ENCODE assay signal across 29 cellular contexts in the genomic region with DNA sequence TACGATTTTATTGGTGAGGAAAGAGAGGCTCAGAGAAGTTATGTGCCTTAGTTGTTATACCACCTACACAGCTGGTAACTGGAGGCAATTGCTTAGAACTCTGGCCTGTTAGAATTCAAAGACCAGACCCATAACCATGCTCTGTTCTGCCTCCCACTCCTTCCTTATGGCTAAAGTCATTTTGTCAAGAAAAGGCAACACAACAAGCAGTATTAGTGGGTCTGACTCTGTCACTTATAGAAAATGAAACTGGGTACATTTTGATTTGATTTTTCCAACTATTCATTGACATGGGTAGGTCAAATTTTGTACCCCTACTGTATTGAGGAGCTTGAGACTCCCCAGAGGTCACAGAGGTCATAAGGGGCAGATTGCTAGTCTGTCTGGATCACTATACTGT. TPM values are rescaled to one million over a fixed set of nuclear protein-coding genes. Genes with fewer than 3 reads are reported as not detected.
A peak's percentile ranks its signal among the peaks of the same experiment; 100 is the strongest.
DNase-seq lines count a peak whose midpoint lies in the region; ATAC-seq and TF ChIP-seq lines count a peak whose summit lies in the region.
"Had no signal": no experiment of that assay in that cellular context is flagged by ENCODE, and none has a peak within 500 bp of the region (broad histone marks: within the 10 kb centered on the region; RNA-seq: fewer than 3 reads in every experiment).

No MANE protein-coding gene starts in this region.

- peak overlapping the region; percentile 84 for H2AFZ ChIP-seq in OCI-LY7 (ENCODE audit: low read length)

- no peak for TF ChIP-seq POLR2A in uterus (IDR thresholded peaks at IDR 0.05)

- H4K20me1 ChIP-seq in OCI-LY7 (ENCODE audit: insufficient read depth, low read length), result no peaks in the 10 kb centered on the region

- peaks cover 26% of the 10 kb centered on the region for H3K4me1 Mint-ChIP-seq in activated T-cell treated with anti-CD3 and anti-CD28 coated beads, Interleukin-2, amount 50 U/mL, for 24 hours (ENCODE audit: low read depth)

- H3K9me3 Mint-ChIP-seq in activated T-cell treated with anti-CD3 and anti-CD28 coated beads, Interleukin-2, amount 50 U/mL, for 24 hours, result no peaks in the 10 kb centered on the region
- H3K9me3 Mint-ChIP-seq: dendritic cell treated with granulocyte-macrophage colony-stimulating factor and Interleukin-4, amounts not matched to agents 40 ng/mL and 50 ng/mL, for 4 days; IgD-negative memory B cell; T-cell had no signal

- H3K27ac ChIP-seq in OCI-LY7 (ENCODE audit: low read depth, low read length, poor library complexity, severe bottlenecking), result no peak overlapping the region
- H3K27ac ChIP-seq in uterus, result no peak overlapping the region
- no peak overlapping the region for H3K27ac ChIP-seq in A673 (ENCODE audit: low read depth, low read length, poor library complexity, severe bottlenecking)
- H3K27ac ChIP-seq: left lung, ovary, RWPE1, testis, vagina, WERI-Rb-1 had no signal

- no peak for DNase-seq in activated T-cell treated with anti-CD3 and anti-CD28 coated beads, Interleukin-2, amount 50 U/mL, for 24 hours
- DNase-seq in activated T-cell treated with anti-CD3 and anti-CD28 coated beads for 4 hours (no peak), OCI-LY7 (ENCODE audit: low spot score) (no peak), uterus (no peak), A673 (ENCODE audit: low spot score) (no peak), kidney tubule cell (ENCODE audit: low spot score) (no peak)
- DNase-seq in stimulated activated naive CD8-positive, alpha-beta T cell treated with anti-CD3 and anti-CD28 coated beads, Interleukin-15, Interleukin-2, amounts not matched to agents 100 U/mL and 50 U/mL, for 24 hours, result no peak
- DNase-seq: activated CD4-positive, alpha-beta T cell treated with anti-CD3 and anti-CD28 coated beads, Interleukin-2, amount 50 U/mL, for 4 hours; activated naive CD4-positive, alpha-beta T cell; BE2C; glutamatergic neuron; H7; left lung; mesenchymal stem cell; NCI-H1092 treated with DMSO at 0.1 percent for 48 hours; NCI-H187 treated with DMSO at 0.1 percent for 48 hours; NCI-H2171; NCI-H510A; ovary; stimulated activated naive CD4-positive, alpha-beta T cell; testis; WERI-Rb-1 had no signal

- H3K9me2 ChIP-seq in OCI-LY7 (ENCODE audit: insufficient read depth, low read length), result no peaks in the 10 kb centered on the region

- no peaks in the 10 kb centered on the region; the same call in 1 of the 2 replicates for H3K36me3 ChIP-seq in OCI-LY7 (ENCODE audit: insufficient read depth, low read length)
- H3K36me3 ChIP-seq in uterus, result no peaks in the 10 kb centered on the region
- no peaks in the 10 kb centered on the region for H3K36me3 ChIP-seq in A673 (ENCODE audit: insufficient read depth, low read length, poor library complexity, severe bottlenecking)
- H3K36me3 ChIP-seq: BE2C, left lung, ovary, vagina, WERI-Rb-1 had no signal

- H3K4me1 ChIP-seq in OCI-LY7 (ENCODE audit: insufficient read depth, low read length, poor library complexity, severe bottlenecking) (peaks cover 26% of the 10 kb centered on the region), uterus (no peaks in the 10 kb centered on the region), A673 (ENCODE audit: insufficient read depth, low read length, poor library complexity, severe bottlenecking) (peaks cover 17% of the 10 kb centered on the region)
- H3K4me1 ChIP-seq: BE2C, left lung, testis, vagina had no signal

- BruUV-seq in OCI-LY7 (replicated peaks; lab: Mats Ljungman, UMichigan) (no TSS peak), A673 (replicated peaks; lab: Mats Ljungman, UMichigan) (no TSS peak)

- H3K4me2 ChIP-seq in OCI-LY7 (ENCODE audit: low read length), result no peak overlapping the region

- POLR2A ChIA-PET in OCI-LY7 (lab: Charles Lee), result no interaction called here
- POLR2A ChIA-PET in A673 (lab: Charles Lee; ENCODE audit: low non-redundant PET), result no interaction called here

- CTCF ChIA-PET in OCI-LY7 (lab: Charles Lee; ENCODE audit: unreplicated experiment), result no interaction called here
- CTCF ChIA-PET in A673 (lab: Charles Lee), result no interaction called here

- TF ChIP-seq CTCF in OCI-LY7 (conservative IDR thresholded peaks at IDR 0.05; ENCODE audit: low read length) (no peak), uterus (IDR thresholded peaks at IDR 0.05) (no peak), A673 (conservative IDR thresholded peaks at IDR 0.05; ENCODE audit: low read depth, low read length) (no peak)

- no peaks in the 10 kb centered on the region for H3K27me3 ChIP-seq in uterus
- no peaks in the 10 kb centered on the region for H3K27me3 ChIP-seq in A673 (replicated peaks; ENCODE audit: insufficient read depth, low read depth, low read length, poor library complexity)
- H3K27me3 ChIP-seq: left lung, ovary, testis, vagina had no signal

- H3K9me3 ChIP-seq in OCI-LY7 (ENCODE audit: low read length) (peaks cover 4% of the 10 kb centered on the region; the same call in 1 of the 2 replicates), uterus (no peaks in the 10 kb centered on the region), A673 (ENCODE audit: low read depth, low read length, poor library complexity, severe bottlenecking) (no peaks in the 10 kb centered on the region)
- H3K9me3 ChIP-seq: BE2C, left lung, ovary, testis, vagina had no signal

- H3K27ac Mint-ChIP-seq in activated T-cell treated with anti-CD3 and anti-CD28 coated beads, Interleukin-2, amount 50 U/mL, for 24 hours, result peak overlapping the region; percentile 30
- H3K27ac Mint-ChIP-seq: brain; dendritic cell treated with granulocyte-macrophage colony-stimulating factor and Interleukin-4, amounts not matched to agents 40 ng/mL and 50 ng/mL, for 4 days; IgD-negative memory B cell; T-cell had no signal

- H3K4me3 ChIP-seq in OCI-LY7 (ENCODE audit: low read depth, low read length, poor library complexity, severe bottlenecking) (no peak overlapping the region), uterus (no peak overlapping the region), A673 (ENCODE audit: low read depth, low read length, poor library complexity, severe bottlenecking) (no peak overlapping the region)
- H3K4me3 ChIP-seq: left lung, ovary, testis, vagina had no signal

- no peaks in the 10 kb centered on the region for H3K79me2 ChIP-seq in OCI-LY7 (ENCODE audit: insufficient read depth, low read depth, low read length)

- H3K36me3 Mint-ChIP-seq in activated T-cell treated with anti-CD3 and anti-CD28 coated beads, Interleukin-2, amount 50 U/mL, for 24 hours (ENCODE audit: low read depth), result no peaks in the 10 kb centered on the region
- H3K36me3 Mint-ChIP-seq: brain, T-cell had no signal

- no peaks in the 10 kb centered on the region for H3K27me3 Mint-ChIP-seq in activated T-cell treated with anti-CD3 and anti-CD28 coated beads, Interleukin-2, amount 50 U/mL, for 24 hours
- H3K27me3 Mint-ChIP-seq: brain; dendritic cell treated with granulocyte-macrophage colony-stimulating factor and Interleukin-4, amounts not matched to agents 40 ng/mL and 50 ng/mL, for 4 days; IgD-negative memory B cell; T-cell had no signal

- intact Hi-C loops in OCI-LY7 (cut with micrococcal nuclease; ENCODE audit: unreplicated experiment), result no loop called here
- intact Hi-C loops in uterus (cut with DNase I; ENCODE audit: low total_unique reads), result no loop called here
- intact Hi-C loops in A673 (cut with micrococcal nuclease; ENCODE audit: unreplicated experiment), result no loop called here

- peak; percentile 40 for ATAC-seq in GM21360 (IDR thresholded peaks at IDR 0.05; ENCODE audit: unreplicated experiment)
- peak; percentile 74 for ATAC-seq in stimulated activated naive CD8-positive, alpha-beta T cell treated with anti-CD3 and anti-CD28 coated beads, Interleukin-15, Interleukin-2, amounts not matched to agents 100 U/mL and 50 U/mL, for 24 hours
- ATAC-seq: left lung had no signal

- no peak overlapping the region for H3K4me3 Mint-ChIP-seq in activated T-cell treated with anti-CD3 and anti-CD28 coated beads, Interleukin-2, amount 50 U/mL, for 24 hours
- H3K4me3 Mint-ChIP-seq: brain; dendritic cell treated with granulocyte-macrophage colony-stimulating factor and Interleukin-4, amounts not matched to agents 40 ng/mL and 50 ng/mL, for 4 days; IgD-negative memory B cell; T-cell had no signal

RNA-seq across cellular contexts. Expression of a gene that starts 44.5 kb away (rescaled TPM):
- 45.0 and 45.6 TPM in 2 replicates for total RNA-seq in OCI-LY7 (2014; rRNA removed; shearing (Covaris generic))
- total RNA-seq in OCI-LY7 (2022) (98.1 and 106 TPM in 2 replicates), uterus (100 to 1,000 TPM in 1 of 4 donors, 10 to 100 TPM in 3; 55.1 to 134 (median 87.3) TPM), A673 (2021) (12.7 and 15.3 TPM in 2 replicates)
